In genomic region chr17:74760404-74761105, GRCh38 we compare ENCODE assay signal across 1 cellular context.
TF ChIP-seq lines count a peak whose summit lies in the region.

No MANE protein-coding gene starts in this region.

TF ChIP-seq in HepG2, 621 proteins besides CTCF, POLR2A, EP300 and RAD21 (continued from another document):
- TF ChIP-seq ARHGAP35 (CRISPR knock-in tag; IDR thresholded peaks at IDR 0.05; ENCODE audit: borderline replicate concordance) (no peak), ZNF720 (CRISPR knock-in tag; IDR thresholded peaks at IDR 0.05) (no peak), ZNF331 (CRISPR knock-in tag; IDR thresholded peaks at IDR 0.05) (peak; percentile 33; the same call in 1 of the 2 replicates), TARDBP (CRISPR knock-in tag; IDR thresholded peaks at IDR 0.05) (no peak), ZNF749 (CRISPR knock-in tag; IDR thresholded peaks at IDR 0.05; ENCODE audit: borderline replicate concordance) (no peak), MAFF (IDR thresholded peaks at IDR 0.05; ENCODE audit: low read depth, low read length) (no peak), HOXA9 (CRISPR knock-in tag; IDR thresholded peaks at IDR 0.05; ENCODE audit: borderline replicate concordance) (no peak), ZFP82 (CRISPR knock-in tag; IDR thresholded peaks at IDR 0.05; ENCODE audit: borderline replicate concordance) (no peak), ZFP36 (IDR thresholded peaks at IDR 0.05; ENCODE audit: borderline replicate concordance, low read depth, low read length, partially characterized antibody) (no peak), CENPT (CRISPR knock-in tag; IDR thresholded peaks at IDR 0.05; ENCODE audit: low read depth) (no peak), PRMT3 (CRISPR knock-in tag; IDR thresholded peaks at IDR 0.05; ENCODE audit: borderline replicate concordance, low read depth) (no peak), SNAPC5 (CRISPR knock-in tag; IDR thresholded peaks at IDR 0.05; ENCODE audit: borderline replicate concordance) (no peak), MZF1 (CRISPR knock-in tag; IDR thresholded peaks at IDR 0.05; ENCODE audit: borderline replicate concordance) (no peak), ZNF746 (CRISPR knock-in tag; IDR thresholded peaks at IDR 0.05) (0 out of 2 replicates have a peak, but pooled peaks have one; percentile 47), ELF4 (CRISPR knock-in tag; IDR thresholded peaks at IDR 0.05; ENCODE audit: borderline replicate concordance) (no peak), LCORL (IDR thresholded peaks at IDR 0.05) (no peak), LCORL (CRISPR knock-in tag; IDR thresholded peaks at IDR 0.05) (peak; percentile 4), ZNF333 (CRISPR knock-in tag; IDR thresholded peaks at IDR 0.05; ENCODE audit: borderline replicate concordance) (no peak), HMGA1 (CRISPR knock-in tag; conservative IDR thresholded peaks at IDR 0.05) (no peak), ZNF572 (CRISPR knock-in tag; IDR thresholded peaks at IDR 0.05) (no peak), ZNF652 (CRISPR knock-in tag; IDR thresholded peaks at IDR 0.05; ENCODE audit: borderline replicate concordance, low read depth) (no peak), ZSCAN25 (CRISPR knock-in tag; IDR thresholded peaks at IDR 0.05) (0 out of 2 replicates have a peak, but pooled peaks have one; percentile 25)
- TF ChIP-seq, protein P1, sequence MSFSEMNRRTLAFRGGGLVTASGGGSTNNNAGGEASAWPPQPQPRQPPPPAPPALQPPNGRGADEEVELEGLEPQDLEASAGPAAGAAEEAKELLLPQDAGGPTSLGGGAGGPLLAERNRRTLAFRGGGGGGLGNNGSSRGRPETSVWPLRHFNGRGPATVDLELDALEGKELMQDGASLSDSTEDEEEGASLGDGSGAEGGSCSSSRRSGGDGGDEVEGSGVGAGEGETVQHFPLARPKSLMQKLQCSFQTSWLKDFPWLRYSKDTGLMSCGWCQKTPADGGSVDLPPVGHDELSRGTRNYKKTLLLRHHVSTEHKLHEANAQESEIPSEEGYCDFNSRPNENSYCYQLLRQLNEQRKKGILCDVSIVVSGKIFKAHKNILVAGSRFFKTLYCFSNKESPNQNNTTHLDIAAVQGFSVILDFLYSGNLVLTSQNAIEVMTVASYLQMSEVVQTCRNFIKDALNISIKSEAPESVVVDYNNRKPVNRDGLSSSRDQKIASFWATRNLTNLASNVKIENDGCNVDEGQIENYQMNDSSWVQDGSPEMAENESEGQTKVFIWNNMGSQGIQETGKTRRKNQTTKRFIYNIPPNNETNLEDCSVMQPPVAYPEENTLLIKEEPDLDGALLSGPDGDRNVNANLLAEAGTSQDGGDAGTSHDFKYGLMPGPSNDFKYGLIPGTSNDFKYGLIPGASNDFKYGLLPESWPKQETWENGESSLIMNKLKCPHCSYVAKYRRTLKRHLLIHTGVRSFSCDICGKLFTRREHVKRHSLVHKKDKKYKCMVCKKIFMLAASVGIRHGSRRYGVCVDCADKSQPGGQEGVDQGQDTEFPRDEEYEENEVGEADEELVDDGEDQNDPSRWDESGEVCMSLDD (CRISPR knock-in tag; IDR thresholded peaks at IDR 0.05; ENCODE audit: borderline replicate concordance) = no peak
